In the genomic region with DNA sequence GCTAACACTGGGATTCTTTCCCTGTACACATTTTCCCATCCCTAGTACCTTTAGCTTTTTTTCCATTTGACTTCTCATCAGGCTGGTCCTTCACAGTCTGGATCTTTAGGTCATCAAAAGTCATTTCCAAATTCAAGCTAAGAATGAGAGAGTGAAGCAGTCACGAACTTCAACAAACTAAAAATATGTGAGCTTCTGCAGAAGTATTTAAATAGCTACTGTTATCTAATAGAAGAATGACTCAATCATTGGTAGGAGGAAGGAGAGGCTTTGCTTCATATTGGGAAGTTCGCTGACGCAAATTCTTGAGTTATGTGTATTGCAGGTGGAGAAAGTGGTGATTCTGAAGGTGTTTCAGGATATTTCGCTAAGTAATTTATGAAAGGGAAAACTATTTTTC, we compare ENCODE assay signal across 20 cellular contexts. TPM values are rescaled to one million over a fixed set of nuclear protein-coding genes. Genes with fewer than 3 reads are reported as not detected.
DNase-seq lines count a peak whose midpoint lies in the region; TF ChIP-seq lines count a peak whose summit lies in the region.
"Had no signal": no experiment of that assay in that cellular context is flagged by ENCODE, and none has a peak within 500 bp of the region (broad histone marks: within the 10 kb centered on the region; RNA-seq: fewer than 3 reads in every experiment).

Gene OLR1, minus strand, starts transcription at position 179 of the 400 bp plus-strand sequence. Its CDS starts 55 bp downstream, at position 124.

- DNase-seq in A172 (ENCODE audit: low spot score): no peak
- peak; percentile 24 for DNase-seq in HFFc6
- DNase-seq in mammary epithelial cell: peak; percentile 19
- peak; percentile 44 for DNase-seq in mesenchymal stem cell
- no peak for DNase-seq in OCI-M2 (lab: John Stamatoyannopoulos, UW; ENCODE audit: unreplicated experiment)
- no peak for DNase-seq in activated CD4-positive, alpha-beta T cell treated with anti-CD3 and anti-CD28 coated beads, Interleukin-2, amount 10 ng/mL, durations not matched to agents 7 days and 5 days
- DNase-seq in stimulated activated CD4-positive, alpha-beta T cell treated with anti-CD3 and anti-CD28 coated beads, Interleukin-4, amount 100 ng/mL, for 24 hours: no peak
- no peak for DNase-seq in ovary
- DNase-seq: activated CD4-positive, alpha-beta T cell treated with anti-CD3 and anti-CD28 coated beads, Interleukin-2, amount 50 U/mL, for 4 hours; activated T-cell treated with anti-CD3 and anti-CD28 coated beads, Interleukin-2, amount 50 U/mL, for 1 hour; body of pancreas; MM.1S; NCI-H2029; NCI-H510A treated with DMSO at 0.1 percent for 48 hours; stimulated activated naive CD8-positive, alpha-beta T cell treated with anti-CD3 and anti-CD28 coated beads, Interleukin-15, Interleukin-2, amounts not matched to agents 100 U/mL and 50 U/mL, for 24 hours had no signal

- H3K14ac ChIP-seq in mesenchymal stem cell (ENCODE audit: low read length in 2 of 2): no peak within 1 kb of the TSS

- H3K4me1 Mint-ChIP-seq in HFFc6 (ENCODE audit: low read depth): peaks cover 65% of the 10 kb centered on the region
- no peaks in the 10 kb centered on the region for H3K4me1 Mint-ChIP-seq in activated CD4-positive, alpha-beta T cell treated with anti-CD3 and anti-CD28 coated beads, Interleukin-2, amount 10 ng/mL, durations not matched to agents 7 days and 5 days

- CTCF ChIA-PET in mammary epithelial cell (lab: Charles Lee; ENCODE audit: low non-redundant PET): no interaction called here
- CTCF ChIA-PET in activated CD4-positive, alpha-beta T cell treated with anti-CD3 and anti-CD28 coated beads, Interleukin-2, amount 10 ng/mL, durations not matched to agents 7 days and 5 days (lab: Charles Lee): no interaction called here

- H3K27ac ChIP-seq in mammary epithelial cell (ENCODE audit: insufficient read depth, low read depth, low read length) (no peak within 1 kb of the TSS), mesenchymal stem cell (ENCODE audit: low read length, poor library complexity, severe bottlenecking) (no peak within 1 kb of the TSS), ovary (no peak within 1 kb of the TSS)
- H3K27ac ChIP-seq: body of pancreas had no signal

- no peak within 1 kb of the TSS for H3K4ac ChIP-seq in mesenchymal stem cell (ENCODE audit: low read depth in 1 of 2, low read length in 2 of 2)

- no TSS peak for BruUV-seq in mammary epithelial cell (replicated peaks; lab: Mats Ljungman, UMichigan)

- H2BK120ac ChIP-seq in mesenchymal stem cell (ENCODE audit: low read depth, low read length): no peak within 1 kb of the TSS

- in situ Hi-C loops in mammary epithelial cell (cut with MboI; ENCODE audit: low sequenced_read_pairs in 2 of 2): no loop called here

- H3K27me3 Mint-ChIP-seq in HFFc6 (ENCODE audit: insufficient read depth): no peaks in the 10 kb centered on the region
- peaks cover 30% of the 10 kb centered on the region for H3K27me3 Mint-ChIP-seq in activated CD4-positive, alpha-beta T cell treated with anti-CD3 and anti-CD28 coated beads, Interleukin-2, amount 10 ng/mL, durations not matched to agents 7 days and 5 days

- H2BK5ac ChIP-seq in mesenchymal stem cell (ENCODE audit: low read depth, low read length, poor library complexity, severe bottlenecking): no peak within 1 kb of the TSS

- H3K36me3 Mint-ChIP-seq in HFFc6 (ENCODE audit: low read depth): peaks cover 4% of the 10 kb centered on the region
- no peaks in the 10 kb centered on the region for H3K36me3 Mint-ChIP-seq in activated CD4-positive, alpha-beta T cell treated with anti-CD3 and anti-CD28 coated beads, Interleukin-2, amount 10 ng/mL, durations not matched to agents 7 days and 5 days (ENCODE audit: low read depth)
- H3K36me3 Mint-ChIP-seq: activated naive CD4-positive, alpha-beta T cell treated with anti-CD3 and anti-CD28 coated beads, Interleukin-2, amount 50 U/mL, for 72 hours; natural killer cell treated with Interleukin-12 subunit alpha and Interleukin-12 subunit beta and Interleukin-15 and Interleukin-18, amount 100 ng/mL, for 72 hours had no signal

- no peak for TF ChIP-seq POLR2A in ovary (IDR thresholded peaks at IDR 0.05)

- H3K4me2 ChIP-seq in mammary epithelial cell (ENCODE audit: insufficient read depth, low read depth, low read length) (no peak within 1 kb of the TSS), mesenchymal stem cell (ENCODE audit: low read length, poor library complexity, severe bottlenecking) (no peak within 1 kb of the TSS)

- H3K27me3 ChIP-seq in mammary epithelial cell (ENCODE audit: insufficient read depth, low read length): no peaks in the 10 kb centered on the region
- no peaks in the 10 kb centered on the region for H3K27me3 ChIP-seq in mesenchymal stem cell (ENCODE audit: control insufficient read depth in 1 of 2, insufficient read depth in 1 of 2, low read length in 2 of 2)
- no peaks in the 10 kb centered on the region for H3K27me3 ChIP-seq in ovary
- H3K27me3 ChIP-seq: body of pancreas had no signal

- no peak within 1 kb of the TSS for H2BK12ac ChIP-seq in mesenchymal stem cell (ENCODE audit: low read length in 2 of 2)

- dilution Hi-C loops in mammary epithelial cell (cut with HindIII; ENCODE audit: low sequenced_read_pairs): no loop called here

- no peak within 1 kb of the TSS for H3K4me3 ChIP-seq in mammary epithelial cell (replicated peaks in 1 of 3; ENCODE audit: insufficient read depth in 1 of 3, low read depth in 2 of 3, low read length in 3 of 3)
- H3K4me3 ChIP-seq in mesenchymal stem cell (ENCODE audit: insufficient read depth in 1 of 2, low read depth in 1 of 2, low read length in 2 of 2): no peak within 1 kb of the TSS
- no peak within 1 kb of the TSS for H3K4me3 ChIP-seq in ovary
- H3K4me3 ChIP-seq: body of pancreas had no signal

- no peak within 1 kb of the TSS for H3K18ac ChIP-seq in mesenchymal stem cell (ENCODE audit: low read depth in 1 of 2, low read length in 2 of 2)

- H3K79me2 ChIP-seq in mammary epithelial cell (ENCODE audit: insufficient read depth, low read length): no peaks in the 10 kb centered on the region

- TF ChIP-seq EP300 in ovary (IDR thresholded peaks at IDR 0.05): no peak

- no peaks in the 10 kb centered on the region for H3K9me3 Mint-ChIP-seq in HFFc6
- no peaks in the 10 kb centered on the region for H3K9me3 Mint-ChIP-seq in activated CD4-positive, alpha-beta T cell treated with anti-CD3 and anti-CD28 coated beads, Interleukin-2, amount 10 ng/mL, durations not matched to agents 7 days and 5 days
- H3K9me3 Mint-ChIP-seq: activated naive CD4-positive, alpha-beta T cell treated with anti-CD3 and anti-CD28 coated beads, Interleukin-2, amount 50 U/mL, for 72 hours; natural killer cell treated with Interleukin-12 subunit alpha and Interleukin-12 subunit beta and Interleukin-15 and Interleukin-18, amount 100 ng/mL, for 72 hours had no signal

- no peak within 1 kb of the TSS for H4K8ac ChIP-seq in mesenchymal stem cell (ENCODE audit: low read length)

- H3K9me3 ChIP-seq in mammary epithelial cell (replicated peaks; ENCODE audit: insufficient read depth, low read length): no peaks in the 10 kb centered on the region
- no peaks in the 10 kb centered on the region for H3K9me3 ChIP-seq in mesenchymal stem cell (ENCODE audit: control insufficient read depth, low read length)
- no peaks in the 10 kb centered on the region for H3K9me3 ChIP-seq in ovary
- H3K9me3 ChIP-seq: body of pancreas had no signal

- H3K4me1 ChIP-seq in mammary epithelial cell (ENCODE audit: insufficient read depth, low read length) (peaks cover 27% of the 10 kb centered on the region), mesenchymal stem cell (ENCODE audit: control insufficient read depth, insufficient read depth, low read depth, low read length) (peaks cover 5% of the 10 kb centered on the region), ovary (ENCODE audit: insufficient read depth) (no peaks in the 10 kb centered on the region)
- H3K4me1 ChIP-seq: body of pancreas had no signal

- H3K79me1 ChIP-seq in mesenchymal stem cell (replicated peaks; ENCODE audit: low read length, poor library complexity, severe bottlenecking): no peaks in the 10 kb centered on the region

- no peak within 1 kb of the TSS for H2AK5ac ChIP-seq in mesenchymal stem cell (ENCODE audit: low read length, severe bottlenecking)

- H3K9ac ChIP-seq in mammary epithelial cell (ENCODE audit: insufficient read depth, low read length) (no peak within 1 kb of the TSS), mesenchymal stem cell (ENCODE audit: low read length) (no peak within 1 kb of the TSS)

- H4K20me1 ChIP-seq in mammary epithelial cell (ENCODE audit: insufficient read depth, low read length): no peaks in the 10 kb centered on the region

- no peak within 1 kb of the TSS for H2BK15ac ChIP-seq in mesenchymal stem cell (ENCODE audit: low read depth, poor library complexity, severe bottlenecking)

- intact Hi-C loops in mammary epithelial cell (cut with micrococcal nuclease) (no loop called here), ovary (cut with DNase I) (no loop called here)

- no peaks in the 10 kb centered on the region for H3K36me3 ChIP-seq in mammary epithelial cell (ENCODE audit: insufficient read depth, low read length)
- H3K36me3 ChIP-seq in mesenchymal stem cell (ENCODE audit: control insufficient read depth in 1 of 2, insufficient read depth in 2 of 2, low read depth in 1 of 2, low read length in 2 of 2): no peaks in the 10 kb centered on the region
- no peaks in the 10 kb centered on the region for H3K36me3 ChIP-seq in ovary

- TF ChIP-seq CTCF in HFFc6 (IDR thresholded peaks at IDR 0.05) (no peak), mammary epithelial cell (conservative IDR thresholded peaks at IDR 0.05 in 1 of 2, IDR thresholded peaks at IDR 0.05 in 1 of 2; ENCODE audit: extremely low read depth in 1 of 2, insufficient read depth in 1 of 2, low read depth in 1 of 2, low read length in 2 of 2) (no peak), ovary (IDR thresholded peaks at IDR 0.05) (no peak)

- POLR2A ChIA-PET in activated CD4-positive, alpha-beta T cell treated with anti-CD3 and anti-CD28 coated beads, Interleukin-2, amount 10 ng/mL, durations not matched to agents 7 days and 5 days (lab: Charles Lee): interaction anchor here (0.6 kb wide), 1 partner anchor 8 kb away, joined by 3 read pairs; no protein-coding TSS in a partner anchor

- no peak within 1 kb of the TSS for H4K91ac ChIP-seq in mesenchymal stem cell (ENCODE audit: low read length)

- H3K27ac Mint-ChIP-seq in HFFc6: peak within 1 kb of the TSS; percentile 46
- H3K27ac Mint-ChIP-seq in activated CD4-positive, alpha-beta T cell treated with anti-CD3 and anti-CD28 coated beads, Interleukin-2, amount 10 ng/mL, durations not matched to agents 7 days and 5 days: no peak within 1 kb of the TSS
- H3K27ac Mint-ChIP-seq: activated naive CD4-positive, alpha-beta T cell treated with anti-CD3 and anti-CD28 coated beads, Interleukin-2, amount 50 U/mL, for 72 hours; natural killer cell treated with Interleukin-12 subunit alpha and Interleukin-12 subunit beta and Interleukin-15 and Interleukin-18, amount 100 ng/mL, for 72 hours had no signal

- H2AFZ ChIP-seq in mammary epithelial cell (ENCODE audit: low read depth, low read length) (no peak within 1 kb of the TSS), mesenchymal stem cell (ENCODE audit: low read depth, low read length) (no peak within 1 kb of the TSS)

- H3K23ac ChIP-seq in mesenchymal stem cell (ENCODE audit: low read length in 2 of 2): no peak within 1 kb of the TSS

- 94% methylated on average over 4 of the region's 4 CpGs for WGBS in mammary epithelial cell (ENCODE audit: low coverage, missing lambda C conversion rate)
- WGBS in mesenchymal stem cell: 56% methylated on average over 3 of the region's 4 CpGs
- WGBS in ovary, 3 donors: 55 to 73% (median 63%) methylated on average over 4 of the region's 4 CpGs

- peak within 1 kb of the TSS; percentile 61 for H3K4me3 Mint-ChIP-seq in HFFc6
- no peak within 1 kb of the TSS for H3K4me3 Mint-ChIP-seq in activated CD4-positive, alpha-beta T cell treated with anti-CD3 and anti-CD28 coated beads, Interleukin-2, amount 10 ng/mL, durations not matched to agents 7 days and 5 days
- H3K4me3 Mint-ChIP-seq: natural killer cell treated with Interleukin-12 subunit alpha and Interleukin-12 subunit beta and Interleukin-15 and Interleukin-18, amount 100 ng/mL, for 72 hours had no signal

RNA-seq across cellular contexts. Expression of gene OLR1, which starts in this region (rescaled TPM):
- total RNA-seq in A172 (2014; rRNA removed; shearing (Covaris generic)): 26.5 and 27.9 TPM in 2 replicates
- total RNA-seq in HFFc6 (2021; fragmentation: NEBNext Ultra II Directional; extraction: Animal tissue kit (Norgen Biotek cat#: 25700)): 10 to 100 TPM; 30.3 to 53.6 (median 40.0) TPM
- total RNA-seq in mammary epithelial cell (under 1 TPM in 1 of 2 donors, not detected in 1; 0.17 TPM), ovary (10 to 100 TPM in 1 of 7 donors, 1 to 10 TPM in 3, under 1 TPM in 3; 0.71 to 12.3 (median 1.1) TPM)
- polyA plus RNA-seq in mammary epithelial cell (0.10 TPM), ovary (under 1 TPM; 0.10 to 0.48 TPM)
- polyA minus RNA-seq in mammary epithelial cell: not detected
- polyA plus RNA-seq in mesenchymal stem cell (2013, experiment 1 of 2): 39.3 TPM
- polyA plus RNA-seq in mesenchymal stem cell (2013, experiment 2 of 2): 41.5 TPM
- total RNA-seq in activated CD4-positive, alpha-beta T cell treated with anti-CD3 and anti-CD28 coated beads, Interleukin-2, amount 10 ng/mL, durations not matched to agents 7 days and 5 days: not detected
- total RNA-seq: activated naive CD4-positive, alpha-beta T cell treated with anti-CD3 and anti-CD28 coated beads, Interleukin-2, amount 50 U/mL, for 72 hours; epithelial cell of proximal tubule; HepG2; lung microvascular endothelial cell; natural killer cell treated with Interleukin-12 subunit alpha and Interleukin-12 subunit beta and Interleukin-15 and Interleukin-18, amount 100 ng/mL, for 72 hours had no signal
- polyA plus RNA-seq: HepG2 had no signal

Comparison
In these comparisons a context has a peak if more than half of its experiments do, and no peak if none do; other contexts are left out.
1. Peak in DNase-seq in mammary epithelial cell; RNA of the gene not detected or under 1 TPM.
2. DNase-seq: peak in HFFc6 (single experiment) and mesenchymal stem cell (single experiment); none in A172 (single experiment), OCI-M2 (single experiment), activated CD4-positive, alpha-beta T cell treated with anti-CD3 and anti-CD28 coated beads, Interleukin-2, amount 10 ng/mL, durations not matched to agents 7 days and 5 days (single experiment), stimulated activated CD4-positive, alpha-beta T cell treated with anti-CD3 and anti-CD28 coated beads, Interleukin-4, amount 100 ng/mL, for 24 hours (single experiment) and ovary (0 of 5).